ENCODE assay signal across 1 cellular context in the genomic region with DNA sequence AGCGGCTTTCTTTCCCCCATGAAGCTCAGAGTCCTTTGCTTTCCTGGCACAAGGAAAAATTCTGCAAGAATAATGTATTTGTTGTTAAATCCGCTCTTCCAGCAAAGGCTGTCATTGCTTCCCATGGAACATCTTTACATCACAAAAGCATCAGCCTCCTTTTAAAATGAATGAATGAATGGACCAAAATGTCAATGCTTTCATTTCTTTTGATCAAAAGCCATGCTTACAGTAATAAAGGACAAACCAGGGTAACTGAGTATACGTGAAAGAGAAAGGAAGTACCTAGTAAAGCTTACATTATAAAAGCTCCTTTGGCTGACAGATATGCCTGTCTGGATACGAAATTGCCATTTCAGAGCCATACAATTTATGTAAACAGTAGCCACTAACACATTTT.
TF ChIP-seq lines count a peak whose summit lies in the region.

No MANE protein-coding gene starts in this region.

TF ChIP-seq in IMR-90, 13 proteins besides CTCF, POLR2A, EP300 and RAD21:
- no peak for TF ChIP-seq MAZ (IDR thresholded peaks at IDR 0.05; ENCODE audit: borderline replicate concordance, low read depth, low read length)
- no peak for TF ChIP-seq SMC3 (IDR thresholded peaks at IDR 0.05; ENCODE audit: low read depth, low read length)
- no peak for TF ChIP-seq MXI1 (IDR thresholded peaks at IDR 0.05; ENCODE audit: borderline replicate concordance, low read depth, low read length)
- no peak for TF ChIP-seq FOS (IDR thresholded peaks at IDR 0.05; ENCODE audit: low read depth, low read length)
- TF ChIP-seq, protein P1, sequence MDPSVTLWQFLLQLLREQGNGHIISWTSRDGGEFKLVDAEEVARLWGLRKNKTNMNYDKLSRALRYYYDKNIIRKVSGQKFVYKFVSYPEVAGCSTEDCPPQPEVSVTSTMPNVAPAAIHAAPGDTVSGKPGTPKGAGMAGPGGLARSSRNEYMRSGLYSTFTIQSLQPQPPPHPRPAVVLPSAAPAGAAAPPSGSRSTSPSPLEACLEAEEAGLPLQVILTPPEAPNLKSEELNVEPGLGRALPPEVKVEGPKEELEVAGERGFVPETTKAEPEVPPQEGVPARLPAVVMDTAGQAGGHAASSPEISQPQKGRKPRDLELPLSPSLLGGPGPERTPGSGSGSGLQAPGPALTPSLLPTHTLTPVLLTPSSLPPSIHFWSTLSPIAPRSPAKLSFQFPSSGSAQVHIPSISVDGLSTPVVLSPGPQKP (IDR thresholded peaks at IDR 0.05; ENCODE audit: borderline replicate concordance, low read depth, low read length), result no peak
- no peak for TF ChIP-seq MAFK (IDR thresholded peaks at IDR 0.05; ENCODE audit: low read depth, low read length)
- no peak for TF ChIP-seq RFX5 (IDR thresholded peaks at IDR 0.05; ENCODE audit: low read depth, low read length)
- TF ChIP-seq CHD1 (IDR thresholded peaks at IDR 0.05; ENCODE audit: low read depth, low read length), result no peak
- TF ChIP-seq, protein P2, sequence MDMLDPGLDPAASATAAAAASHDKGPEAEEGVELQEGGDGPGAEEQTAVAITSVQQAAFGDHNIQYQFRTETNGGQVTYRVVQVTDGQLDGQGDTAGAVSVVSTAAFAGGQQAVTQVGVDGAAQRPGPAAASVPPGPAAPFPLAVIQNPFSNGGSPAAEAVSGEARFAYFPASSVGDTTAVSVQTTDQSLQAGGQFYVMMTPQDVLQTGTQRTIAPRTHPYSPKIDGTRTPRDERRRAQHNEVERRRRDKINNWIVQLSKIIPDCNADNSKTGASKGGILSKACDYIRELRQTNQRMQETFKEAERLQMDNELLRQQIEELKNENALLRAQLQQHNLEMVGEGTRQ (IDR thresholded peaks at IDR 0.05; ENCODE audit: low read depth, low read length), result no peak
- TF ChIP-seq NFE2L2 (IDR thresholded peaks at IDR 0.05; ENCODE audit: low read depth, low read length), result no peak
- no peak for TF ChIP-seq RCOR1 (IDR thresholded peaks at IDR 0.05; ENCODE audit: insufficient replicate concordance, low read length)
- TF ChIP-seq BHLHE40 (IDR thresholded peaks at IDR 0.05; ENCODE audit: low read depth, low read length), result no peak
- TF ChIP-seq CEBPB (IDR thresholded peaks at IDR 0.05; ENCODE audit: low read depth, low read length), result no peak
TF ChIP-seq in IMR-90: peak in this region for 0.
